1 cellular context compared by ENCODE assay signal in genomic region chr6:53359088-53359842, GRCh38.
A peak's percentile ranks its signal among the peaks of the same experiment; 100 is the strongest.
TF ChIP-seq lines count a peak whose summit lies in the region.

No MANE protein-coding gene starts in this region.

TF ChIP-seq in HepG2, 621 proteins besides CTCF, POLR2A, EP300 and RAD21 (continued from another document and continues in another):
- peak; percentile 49; the same call in 1 of the 2 replicates for TF ChIP-seq HMGXB3 (CRISPR knock-in tag; IDR thresholded peaks at IDR 0.05; ENCODE audit: borderline replicate concordance)
- peak; percentile 82; the same call in 1 of the 2 replicates for TF ChIP-seq IKZF5 (CRISPR knock-in tag; IDR thresholded peaks at IDR 0.05)
- TF ChIP-seq MIER3 (CRISPR knock-in tag; IDR thresholded peaks at IDR 0.05; ENCODE audit: borderline replicate concordance) = peak; percentile 90
- TF ChIP-seq ZNF773 (CRISPR knock-in tag; IDR thresholded peaks at IDR 0.05; ENCODE audit: borderline replicate concordance) = no peak
- TF ChIP-seq GTF2F1 (IDR thresholded peaks at IDR 0.05; ENCODE audit: low read length) = no peak
- peak; percentile 72 for TF ChIP-seq ZNF777 (CRISPR knock-in tag; IDR thresholded peaks at IDR 0.05)
- TF ChIP-seq SPEN (CRISPR knock-in tag; IDR thresholded peaks at IDR 0.05; ENCODE audit: low read depth) = peak; percentile 92
- no peak for TF ChIP-seq ARNT (IDR thresholded peaks at IDR 0.05)
- TF ChIP-seq ZNF639 (CRISPR knock-in tag; conservative IDR thresholded peaks at IDR 0.05) = peak; percentile 75; the same call in 1 of the 2 replicates
- TF ChIP-seq ZSCAN25 (CRISPR knock-in tag; IDR thresholded peaks at IDR 0.05) = peak; percentile 79
- TF ChIP-seq HNF1A (IDR thresholded peaks at IDR 0.05; ENCODE audit: low read depth) = no peak
- peak; percentile 69; the same call in 1 of the 2 replicates for TF ChIP-seq HNF1A (CRISPR knock-in tag; IDR thresholded peaks at IDR 0.05; ENCODE audit: borderline replicate concordance)
- peak; percentile 47; the same call in 1 of the 2 replicates for TF ChIP-seq ZNF431 (CRISPR knock-in tag; IDR thresholded peaks at IDR 0.05; ENCODE audit: borderline replicate concordance, low read depth)
- peak; percentile 88 for TF ChIP-seq MTERF4 (CRISPR knock-in tag; IDR thresholded peaks at IDR 0.05)
- TF ChIP-seq E2F1 (CRISPR knock-in tag; IDR thresholded peaks at IDR 0.05) = peak; percentile 79; the same call in 1 of the 2 replicates
- 0 out of 2 replicates have a peak, but pooled peaks have one; percentile 85 for TF ChIP-seq CHCHD3 (CRISPR knock-in tag; IDR thresholded peaks at IDR 0.05)
- TF ChIP-seq CREM (IDR thresholded peaks at IDR 0.05) = peak; percentile 44
- no peak for TF ChIP-seq CREM (CRISPR knock-in tag; IDR thresholded peaks at IDR 0.05)
- TF ChIP-seq PPARG (CRISPR knock-in tag; conservative IDR thresholded peaks at IDR 0.05) = no peak
- no peak for TF ChIP-seq MTF2 (CRISPR knock-in tag; IDR thresholded peaks at IDR 0.05; ENCODE audit: borderline replicate concordance)
- peak; percentile 78 for TF ChIP-seq GABPB1 (CRISPR knock-in tag; IDR thresholded peaks at IDR 0.05)
- peak; percentile 92; the same call in 1 of the 2 replicates for TF ChIP-seq ZNF691 (CRISPR knock-in tag; IDR thresholded peaks at IDR 0.05; ENCODE audit: borderline replicate concordance, low read depth)
- no peak for TF ChIP-seq HNRNPL (IDR thresholded peaks at IDR 0.05; ENCODE audit: low read depth, low read length)
- TF ChIP-seq ZNF264 (CRISPR knock-in tag; IDR thresholded peaks at IDR 0.05) = no peak
- no peak for TF ChIP-seq ZNF12 (CRISPR knock-in tag; IDR thresholded peaks at IDR 0.05)
- TF ChIP-seq ZBTB21 (CRISPR knock-in tag; IDR thresholded peaks at IDR 0.05) = peak; percentile 36; the same call in 1 of the 2 replicates
- 0 out of 2 replicates have a peak, but pooled peaks have one; percentile 17 for TF ChIP-seq HMG20B (CRISPR knock-in tag; conservative IDR thresholded peaks at IDR 0.05)
- TF ChIP-seq DZIP1 (CRISPR knock-in tag; IDR thresholded peaks at IDR 0.05) = peak; percentile 41; the same call in 1 of the 2 replicates
- no peak; the same call in 1 of the 2 replicates for TF ChIP-seq ZNF841 (CRISPR knock-in tag; IDR thresholded peaks at IDR 0.05; ENCODE audit: borderline replicate concordance)
- TF ChIP-seq PAXIP1 (CRISPR knock-in tag; conservative IDR thresholded peaks at IDR 0.05) = peak; percentile 78
- TF ChIP-seq EEA1 (CRISPR knock-in tag; IDR thresholded peaks at IDR 0.05; ENCODE audit: borderline replicate concordance) = peak; percentile 92
- TF ChIP-seq KMT2A (CRISPR knock-in tag; IDR thresholded peaks at IDR 0.05) = peak; percentile 74
- TF ChIP-seq ZNF614 (CRISPR knock-in tag; IDR thresholded peaks at IDR 0.05; ENCODE audit: borderline replicate concordance) = peak; percentile 81
- TF ChIP-seq RARA (CRISPR knock-in tag; IDR thresholded peaks at IDR 0.05) = peak; percentile 100
- peak; percentile 45; the same call in 1 of the 2 replicates for TF ChIP-seq ZNF460 (CRISPR knock-in tag; IDR thresholded peaks at IDR 0.05; ENCODE audit: borderline replicate concordance)
- peak; percentile 89 for TF ChIP-seq KDM2A (CRISPR knock-in tag; IDR thresholded peaks at IDR 0.05; ENCODE audit: borderline replicate concordance, low read depth)
- no peak for TF ChIP-seq ADNP (CRISPR knock-in tag; IDR thresholded peaks at IDR 0.05)
- peak; percentile 14; the same call in 1 of the 2 replicates for TF ChIP-seq CHD2 (IDR thresholded peaks at IDR 0.05; ENCODE audit: low read depth, low read length)
- TF ChIP-seq RBM39 (IDR thresholded peaks at IDR 0.05; ENCODE audit: low read depth, low read length, poor library complexity, severe bottlenecking) = peak; percentile 32
- TF ChIP-seq ZFY (CRISPR knock-in tag; IDR thresholded peaks at IDR 0.05) = peak; percentile 89
- no peak for TF ChIP-seq ZNF672 (CRISPR knock-in tag; IDR thresholded peaks at IDR 0.05)
- peak; percentile 45 for TF ChIP-seq YY1 (IDR thresholded peaks at IDR 0.05; ENCODE audit: insufficient read depth, insufficient replicate concordance, low read depth, low read length)
